1 cellular context compared by ENCODE assay signal in the genomic region with DNA sequence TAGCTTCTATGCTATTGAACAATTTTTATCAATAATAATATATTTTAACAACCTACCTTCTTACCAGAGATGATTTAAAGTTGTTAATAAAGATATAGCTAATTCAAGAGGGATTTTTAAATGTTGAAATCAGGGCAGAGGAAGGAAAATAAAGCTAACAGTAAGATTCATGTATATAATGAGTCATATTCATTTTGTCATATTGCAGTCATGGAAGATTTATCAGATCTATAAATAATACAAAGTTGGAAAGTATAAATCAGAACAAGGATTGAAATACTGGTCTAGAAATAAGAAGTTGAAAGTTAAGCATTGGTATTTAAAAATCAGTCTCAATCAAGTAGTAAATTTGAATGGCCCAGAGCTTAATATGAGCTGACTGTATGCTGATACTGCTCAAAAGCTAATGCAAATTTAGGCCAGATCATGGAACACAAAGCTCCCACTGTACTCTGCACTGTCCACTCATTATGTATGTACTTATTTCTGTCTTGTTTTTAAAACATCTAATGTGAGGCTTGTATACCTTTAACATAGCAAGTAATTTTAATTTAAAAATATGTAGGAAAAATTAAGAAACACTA.
A peak's percentile ranks its signal among the peaks of the same experiment; 100 is the strongest.
TF ChIP-seq lines count a peak whose summit lies in the region.

No MANE protein-coding gene starts in this region.

TF ChIP-seq in endothelial cell of umbilical vein, 7 proteins besides CTCF, POLR2A, EP300 and RAD21:
- TF ChIP-seq GATA2 (IDR thresholded peaks at IDR 0.05; ENCODE audit: insufficient read depth, insufficient read length, low read depth, low read length) (no peak), MYC (IDR thresholded peaks at IDR 0.05; ENCODE audit: low read depth, low read length) (no peak), FOS (IDR thresholded peaks at IDR 0.05; ENCODE audit: borderline replicate concordance, insufficient read depth, low read length) (peak; percentile 24)
